ENCODE assay signal across 8 cellular contexts in the genomic region with DNA sequence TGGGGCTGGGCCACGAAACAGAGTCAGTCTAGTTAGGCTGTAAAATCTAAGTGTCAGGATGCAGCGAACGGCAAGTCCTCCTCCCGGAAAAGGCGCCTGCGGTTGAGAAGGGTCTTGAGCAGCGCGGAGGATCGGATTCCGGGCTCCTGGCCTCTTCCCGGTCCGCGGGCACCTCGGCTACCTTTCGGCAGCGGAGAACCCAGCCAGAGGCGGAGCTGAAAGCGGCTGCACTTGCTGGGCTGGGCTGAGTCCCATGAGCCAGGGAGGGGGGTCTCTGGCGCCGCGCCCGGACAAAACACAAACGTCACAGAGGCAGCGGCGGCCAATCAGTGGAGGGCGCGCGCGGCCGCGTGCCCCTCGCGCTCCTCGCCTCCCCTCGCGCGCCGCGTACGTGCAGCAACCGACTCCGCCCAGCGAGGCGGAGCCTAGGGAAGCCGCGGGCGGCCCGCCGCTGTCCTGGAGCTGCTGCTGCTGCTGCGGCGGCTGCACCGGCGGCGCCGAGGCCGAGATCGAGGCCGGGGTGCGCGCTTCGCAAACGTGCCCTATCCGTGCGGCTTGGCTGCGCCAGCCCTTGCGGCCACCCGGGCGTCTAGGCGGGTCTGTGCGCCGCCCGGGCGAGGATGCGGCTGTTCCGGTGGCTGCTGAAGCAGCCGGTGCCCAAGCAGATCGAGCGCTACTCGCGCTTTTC. TPM values are rescaled to one million over a fixed set of nuclear protein-coding genes. Genes with fewer than 3 reads are reported as not detected.
DNase-seq lines count a peak whose midpoint lies in the region; ATAC-seq and TF ChIP-seq lines count a peak whose summit lies in the region.

A gene (plus strand): TSS at position 451 of the 688 bp plus-strand sequence. CDS start 170 bp downstream, at position 621.

- no peaks in the 10 kb centered on the region for H3K4me1 ChIP-seq in BE2C

- no peaks in the 10 kb centered on the region for H3K27me3 ChIP-seq in BE2C

- peak; percentile 92 for DNase-seq in BE2C
- DNase-seq in GM19240 (ENCODE audit: insufficient read length, low spot score), result peak; percentile 29
- DNase-seq in NCI-H524 (lab: John Stamatoyannopoulos, UW), result peak; percentile 85 to 94
- DNase-seq in activated CD4-positive, alpha-beta T cell treated with anti-CD3 and anti-CD28 coated beads for 4 hours, result peak; percentile 77 to 83
- peak; percentile 96 for DNase-seq in left kidney (ENCODE audit: low read depth, low spot score)
- DNase-seq in stimulated activated CD4-positive, alpha-beta T cell treated with anti-CD3 and anti-CD28 coated beads, Interleukin-1b, Interleukin-23, amount 100 ng/mL, for 48 hours, result peak; percentile 84

- peak; percentile 92 for ATAC-seq in HG03457 (IDR thresholded peaks at IDR 0.05; ENCODE audit: unreplicated experiment)

- no peaks in the 10 kb centered on the region for H3K36me3 ChIP-seq in BE2C

- peak within 1 kb of the TSS; percentile 69 for H3K4me3 ChIP-seq in BE2C (ENCODE audit: low read depth, low read length)

- no peak for TF ChIP-seq CTCF in BE2C (IDR thresholded peaks at IDR 0.05; ENCODE audit: low read depth, low read length)

- H3K27ac ChIP-seq in cingulate gyrus (ENCODE audit: low read depth, low read length), result peak within 1 kb of the TSS; percentile 56

- no peaks in the 10 kb centered on the region for H3K9me3 ChIP-seq in BE2C

RNA-seq across cellular contexts. Expression of the gene that starts here (rescaled TPM):
- 2.1 TPM for polyA plus RNA-seq in BE2C (2012; ENCODE audit: insufficient read depth, insufficient read length, low read depth)

Comparison
In these comparisons a context has a peak if more than half of its experiments do, and no peak if none do; other contexts are left out.
1. Peak in every context shown above with its lines: DNase-seq, ATAC-seq, H3K4me3 ChIP-seq and H3K27ac ChIP-seq.
2. DNase-seq: peak in every context shown above with its lines; median percentile 96 in left kidney; 92 in BE2C; 90 in NCI-H524; 84 in stimulated activated CD4-positive, alpha-beta T cell treated with anti-CD3 and anti-CD28 coated beads, Interleukin-1b, Interleukin-23, amount 100 ng/mL, for 48 hours; 80 in activated CD4-positive, alpha-beta T cell treated with anti-CD3 and anti-CD28 coated beads for 4 hours; 29 in GM19240.